ENCODE assay signal across 1 cellular context in genomic region chr18:23725351-23725750, GRCh38.
TF ChIP-seq lines count a peak whose summit lies in the region.

No MANE protein-coding gene starts in this region.

TF ChIP-seq in IMR-90, 13 proteins besides CTCF, POLR2A, EP300 and RAD21 (continued from another document):
- TF ChIP-seq ELK1 (IDR thresholded peaks at IDR 0.05; ENCODE audit: borderline replicate concordance, low read depth, low read length) = no peak
- no peak for TF ChIP-seq CHD1 (IDR thresholded peaks at IDR 0.05; ENCODE audit: low read depth, low read length)
- no peak for TF ChIP-seq SMC3 (IDR thresholded peaks at IDR 0.05; ENCODE audit: low read depth, low read length)
- TF ChIP-seq USF2 (IDR thresholded peaks at IDR 0.05; ENCODE audit: low read depth, low read length) = no peak
- TF ChIP-seq NFE2L2 (IDR thresholded peaks at IDR 0.05; ENCODE audit: low read depth, low read length) = no peak
- TF ChIP-seq MAFK (IDR thresholded peaks at IDR 0.05; ENCODE audit: low read depth, low read length) = no peak
- no peak for TF ChIP-seq RCOR1 (IDR thresholded peaks at IDR 0.05; ENCODE audit: insufficient replicate concordance, low read length)
- TF ChIP-seq MAZ (IDR thresholded peaks at IDR 0.05; ENCODE audit: borderline replicate concordance, low read depth, low read length) = no peak
- no peak for TF ChIP-seq MXI1 (IDR thresholded peaks at IDR 0.05; ENCODE audit: borderline replicate concordance, low read depth, low read length)
